Comparison of ENCODE assay signal across 20 cellular contexts in genomic region chr5:142434322-142434612, GRCh38.
"Had no signal": no experiment of that assay in that cellular context is flagged by ENCODE, and none has a peak within 500 bp of the region (broad histone marks: within the 10 kb centered on the region; RNA-seq: fewer than 3 reads in every experiment).

No MANE protein-coding gene starts in this region.

- ATAC-seq: activated CD8-positive, alpha-beta T cell treated with anti-CD3 and anti-CD28 coated beads, Interleukin-2, amount 10 ng/mL, durations not matched to agents 7 days and 5 days; gastroesophageal sphincter; left cardiac atrium; naive thymus-derived CD8-positive, alpha-beta T cell had no signal

- H3K27me3 ChIP-seq: gastroesophageal sphincter, upper lobe of left lung had no signal

- H3K4me2 ChIP-seq: smooth muscle cell had no signal

- H3K9me3 ChIP-seq: gastroesophageal sphincter, upper lobe of left lung had no signal

- H3K4me3 Mint-ChIP-seq: activated CD8-positive, alpha-beta T cell treated with anti-CD3 and anti-CD28 coated beads, Interleukin-2, amount 10 ng/mL, durations not matched to agents 7 days and 5 days; activated naive CD4-positive, alpha-beta T cell treated with anti-CD3 and anti-CD28 coated beads, Interleukin-2, amount 50 U/mL, for 24 hours; naive thymus-derived CD8-positive, alpha-beta T cell; T-helper 1 cell treated with Interleukin-12 subunit alpha and Interleukin-12 subunit beta and Interleukin-4 antibody, amounts not matched to agents 30 μg/mL and 1 μg/mL, for 36 hours; WTC11 had no signal

- H3K27me3 Mint-ChIP-seq: activated naive CD4-positive, alpha-beta T cell treated with anti-CD3 and anti-CD28 coated beads, Interleukin-2, amount 50 U/mL, for 24 hours had no signal

- H3K9me3 Mint-ChIP-seq: activated naive CD4-positive, alpha-beta T cell treated with anti-CD3 and anti-CD28 coated beads, Interleukin-2, amount 50 U/mL, for 24 hours; naive thymus-derived CD8-positive, alpha-beta T cell; T-helper 1 cell treated with Interleukin-12 subunit alpha and Interleukin-12 subunit beta and Interleukin-4 antibody, amounts not matched to agents 30 μg/mL and 1 μg/mL, for 36 hours; WTC11 had no signal

- H3K27ac ChIP-seq: gastroesophageal sphincter had no signal

- H3K4me3 ChIP-seq: gastroesophageal sphincter, lung, smooth muscle cell, upper lobe of left lung had no signal

- H3K27ac Mint-ChIP-seq: activated naive CD4-positive, alpha-beta T cell treated with anti-CD3 and anti-CD28 coated beads, Interleukin-2, amount 50 U/mL, for 24 hours; naive thymus-derived CD8-positive, alpha-beta T cell; T-helper 1 cell treated with Interleukin-12 subunit alpha and Interleukin-12 subunit beta and Interleukin-4 antibody, amounts not matched to agents 30 μg/mL and 1 μg/mL, for 36 hours had no signal

- H3K36me3 Mint-ChIP-seq: activated naive CD4-positive, alpha-beta T cell treated with anti-CD3 and anti-CD28 coated beads, Interleukin-2, amount 50 U/mL, for 24 hours; naive thymus-derived CD8-positive, alpha-beta T cell; WTC11 had no signal

- H3K36me3 ChIP-seq: gastroesophageal sphincter, upper lobe of left lung had no signal

- DNase-seq: activated CD4-positive, alpha-beta T cell treated with anti-CD3 and anti-CD28 coated beads for 4 hours; activated CD8-positive, alpha-beta memory T cell treated with anti-CD3 and anti-CD28 coated beads, Interleukin-2, amount 50 U/mL, for 4 hours; activated CD8-positive, alpha-beta T cell treated with anti-CD3 and anti-CD28 coated beads, Interleukin-2, amount 10 ng/mL, durations not matched to agents 7 days and 5 days; activated effector memory CD4-positive, alpha-beta T cell treated with anti-CD3 and anti-CD28 coated beads, Interleukin-2, amount 50 U/mL, for 16 hours; activated T-cell treated with anti-CD3 and anti-CD28 coated beads, Interleukin-2, amount 50 U/mL, for 48 hours; caudate nucleus; left cardiac atrium; naive thymus-derived CD8-positive, alpha-beta T cell; stimulated activated CD4-positive, alpha-beta T cell treated with anti-CD3 and anti-CD28 coated beads, Interleukin-4, amount 100 ng/mL, for 4 hours; stimulated activated CD8-positive, alpha-beta memory T cell treated with anti-CD3 and anti-CD28 coated beads, Interleukin-4, amount 100 ng/mL, for 48 hours; stimulated activated naive CD4-positive, alpha-beta T cell treated with Interleukin-2 at 50 U/mL for 16 hours; substantia nigra; upper lobe of left lung had no signal

- FAIRE-seq: colon had no signal
